15 cellular contexts compared by ENCODE assay signal in genomic region chr16:86823895-86824671, GRCh38.
DNase-seq lines count a peak whose midpoint lies in the region; ATAC-seq and TF ChIP-seq lines count a peak whose summit lies in the region.
"Had no signal": no experiment of that assay in that cellular context is flagged by ENCODE, and none has a peak within 500 bp of the region (broad histone marks: within the 10 kb centered on the region; RNA-seq: fewer than 3 reads in every experiment).

No MANE protein-coding gene starts in this region.

- no peak overlapping the region for H3K4me2 ChIP-seq in trophoblast cell (ENCODE audit: low read length)

- DNase-seq in EL = peak; percentile 60
- peak; percentile 73 for DNase-seq in Panc1 (ENCODE audit: low read depth, low spot score)
- peak; percentile 54 for DNase-seq in endodermal cell
- DNase-seq in osteocyte (ENCODE audit: extremely low spot score, unreplicated experiment) = no peak
- no peak for DNase-seq in trophoblast cell
- DNase-seq in NCI-H526 treated with DMSO at 0.1 percent for 48 hours (lab: John Stamatoyannopoulos, UW) = no peak
- no peak for DNase-seq in KG1 (lab: John Stamatoyannopoulos, UW)
- no peak for DNase-seq in NCI-H1048 (lab: John Stamatoyannopoulos, UW)
- DNase-seq: activated naive CD8-positive, alpha-beta T cell treated with anti-CD3 and anti-CD28 coated beads, Interleukin-2, amount 10 ng/mL, durations not matched to agents 7 days and 5 days; effector CD4-positive, alpha-beta T cell; hippocampal formation; Karpas-422; NCI-H226 had no signal

- H4K8ac ChIP-seq in trophoblast cell (ENCODE audit: low read depth, low read length) = no peak overlapping the region

- peaks cover 30% of the 10 kb centered on the region for H3K4me1 Mint-ChIP-seq in endodermal cell
- H3K4me1 Mint-ChIP-seq in osteocyte (ENCODE audit: unreplicated experiment) = peaks cover 32% of the 10 kb centered on the region
- H3K4me1 Mint-ChIP-seq: memory B cell had no signal

- intact Hi-C loops in Panc1 (cut with micrococcal nuclease; ENCODE audit: unreplicated experiment) = no loop called here

- H2BK12ac ChIP-seq in trophoblast cell (ENCODE audit: low read length) = no peak overlapping the region

- no peaks in the 10 kb centered on the region for H3K36me3 ChIP-seq in Panc1 (ENCODE audit: control insufficient read depth, insufficient read depth, low read length)
- H3K36me3 ChIP-seq in endodermal cell (ENCODE audit: control insufficient read depth, insufficient read depth, low read length) = no peaks in the 10 kb centered on the region
- no peaks in the 10 kb centered on the region for H3K36me3 ChIP-seq in trophoblast cell (ENCODE audit: control insufficient read depth in 1 of 2, insufficient read depth in 2 of 2, low read length in 2 of 2)

- H3K27ac Mint-ChIP-seq in endodermal cell (peak overlapping the region; percentile 44), osteocyte (ENCODE audit: unreplicated experiment) (peak overlapping the region; percentile 57)
- H3K27ac Mint-ChIP-seq: activated naive CD8-positive, alpha-beta T cell treated with anti-CD3 and anti-CD28 coated beads, Interleukin-2, amount 10 ng/mL, durations not matched to agents 7 days and 5 days; memory B cell had no signal

- no peak overlapping the region for H2AFZ ChIP-seq in trophoblast cell (ENCODE audit: insufficient read depth, low read length, poor library complexity)

- H3K79me2 ChIP-seq in trophoblast cell (ENCODE audit: control insufficient read depth, insufficient read depth, low read length, poor library complexity) = no peaks in the 10 kb centered on the region

- BruUV-seq in Panc1 (replicated peaks; lab: Mats Ljungman, UMichigan) = no TSS peak

- peak; percentile 87 for ATAC-seq in Panc1
- ATAC-seq: GM12878 had no signal

- CTCF ChIA-PET in Panc1 (lab: Charles Lee) = interaction anchor here (1.0 to 1.6 kb wide), 2 partner anchors 10 to 15 kb away, joined by 4 to 6 read pairs; no protein-coding TSS in a partner anchor

- peak overlapping the region; percentile 72 for H3K27ac ChIP-seq in Panc1 (ENCODE audit: low read length)
- H3K27ac ChIP-seq in endodermal cell (ENCODE audit: low read depth, low read length) = no peak overlapping the region
- no peak overlapping the region for H3K27ac ChIP-seq in trophoblast cell (ENCODE audit: low read depth, low read length)

- H4K12ac ChIP-seq in trophoblast cell (ENCODE audit: low read depth, low read length) = no peak overlapping the region

- no peak overlapping the region for H3K23ac ChIP-seq in trophoblast cell (ENCODE audit: low read length)

- peak overlapping the region in 1 of 2 experiments; percentile 47; a peak in 2 of 4 replicates for H3K4me3 ChIP-seq in Panc1 (ENCODE audit: low read depth in 2 of 2, low read length in 2 of 2)
- no peak overlapping the region for H3K4me3 ChIP-seq in endodermal cell (ENCODE audit: low read length)
- no peak overlapping the region for H3K4me3 ChIP-seq in trophoblast cell (ENCODE audit: low read depth, low read length)
- H3K4me3 ChIP-seq: GM12878 had no signal

- H3K27me3 Mint-ChIP-seq in endodermal cell (ENCODE audit: insufficient read depth) (peaks cover 50% of the 10 kb centered on the region), osteocyte (ENCODE audit: unreplicated experiment) (no peaks in the 10 kb centered on the region)

- in situ Hi-C loops in Panc1 (cut with HindIII; ENCODE audit: low pct_unique_long_range_greater_than_20kb, low sequenced_read_pairs) = no loop called here

- H2BK120ac ChIP-seq in trophoblast cell (ENCODE audit: insufficient read depth, low read length, poor library complexity) = no peak overlapping the region

- H2BK5ac ChIP-seq in trophoblast cell (ENCODE audit: low read depth, low read length, poor library complexity) = no peak overlapping the region

- no peak overlapping the region for H4K91ac ChIP-seq in trophoblast cell (ENCODE audit: low read depth, low read length)

- POLR2A ChIA-PET in Panc1 (lab: Charles Lee) = no interaction called here

- TF ChIP-seq CTCF in Panc1 (IDR thresholded peaks at IDR 0.05) (no peak), endodermal cell (conservative IDR thresholded peaks at IDR 0.05) (no peak), osteocyte (IDR thresholded peaks at IDR 0.05) (no peak)

- H3K4me1 ChIP-seq in Panc1 (ENCODE audit: control insufficient read depth, insufficient read depth, low read length) = peaks cover 30% of the 10 kb centered on the region
- H3K4me1 ChIP-seq in endodermal cell (ENCODE audit: control insufficient read depth, insufficient read depth, low read length) = no peaks in the 10 kb centered on the region
- peaks cover 0 to 2% of the 10 kb centered on the region in 2 experiments for H3K4me1 ChIP-seq in trophoblast cell (ENCODE audit: control insufficient read depth in 1 of 2, insufficient read depth in 2 of 2, low read length in 2 of 2)

- no peak overlapping the region for H3K18ac ChIP-seq in trophoblast cell (ENCODE audit: low read length)

- H2AK5ac ChIP-seq in trophoblast cell (ENCODE audit: low read length) = no peak overlapping the region

- H3K36me3 Mint-ChIP-seq in endodermal cell (ENCODE audit: low read depth) (no peaks in the 10 kb centered on the region), osteocyte (ENCODE audit: unreplicated experiment) (no peaks in the 10 kb centered on the region)
- H3K36me3 Mint-ChIP-seq: activated naive CD8-positive, alpha-beta T cell treated with anti-CD3 and anti-CD28 coated beads, Interleukin-2, amount 10 ng/mL, durations not matched to agents 7 days and 5 days; memory B cell had no signal

- H3K9ac ChIP-seq in endodermal cell (ENCODE audit: extremely low read depth, low read length, poor library complexity, severe bottlenecking) (no peak overlapping the region), trophoblast cell (ENCODE audit: low read length) (no peak overlapping the region)

- no peaks in the 10 kb centered on the region; the same call in 1 of the 2 replicates for H3K9me3 ChIP-seq in Panc1 (ENCODE audit: control insufficient read depth, insufficient read depth, low read depth, low read length)
- no peaks in the 10 kb centered on the region for H3K9me3 ChIP-seq in endodermal cell (ENCODE audit: control insufficient read depth, low read length)
- H3K9me3 ChIP-seq in trophoblast cell (ENCODE audit: insufficient read depth, low read depth, low read length) = peaks cover 2% of the 10 kb centered on the region

- no peak overlapping the region for H3K4me3 Mint-ChIP-seq in endodermal cell
- no peak overlapping the region for H3K4me3 Mint-ChIP-seq in osteocyte (ENCODE audit: unreplicated experiment)
- H3K4me3 Mint-ChIP-seq: activated naive CD8-positive, alpha-beta T cell treated with anti-CD3 and anti-CD28 coated beads, Interleukin-2, amount 10 ng/mL, durations not matched to agents 7 days and 5 days; memory B cell had no signal

- H3K9me3 Mint-ChIP-seq in endodermal cell (peaks cover 6% of the 10 kb centered on the region), osteocyte (ENCODE audit: unreplicated experiment) (no peaks in the 10 kb centered on the region)
- H3K9me3 Mint-ChIP-seq: activated naive CD8-positive, alpha-beta T cell treated with anti-CD3 and anti-CD28 coated beads, Interleukin-2, amount 10 ng/mL, durations not matched to agents 7 days and 5 days; memory B cell had no signal

- H3K4ac ChIP-seq in trophoblast cell (ENCODE audit: low read depth, low read length) = no peak overlapping the region

- no peaks in the 10 kb centered on the region for H3K79me1 ChIP-seq in trophoblast cell (ENCODE audit: low read length)

- no peaks in the 10 kb centered on the region for H3K27me3 ChIP-seq in Panc1 (ENCODE audit: control insufficient read depth, insufficient read depth, low read length)
- no peaks in the 10 kb centered on the region for H3K27me3 ChIP-seq in endodermal cell (ENCODE audit: control insufficient read depth, insufficient read depth, low read length, poor library complexity, severe bottlenecking)
- H3K27me3 ChIP-seq in trophoblast cell (ENCODE audit: insufficient read depth, low read length) = no peaks in the 10 kb centered on the region

- 92 to 94% methylated on average over 21 to 22 of the region's 22 CpGs for WGBS in endodermal cell (ENCODE audit: insufficient coverage in 1 of 2, insufficient read length in 1 of 2), 2 experiments
- WGBS in trophoblast cell (ENCODE audit: extremely low coverage, insufficient coverage, insufficient read length) = no CpG with 5 or more reads among the region's 22 CpGs

- no peak overlapping the region for H3K14ac ChIP-seq in trophoblast cell (ENCODE audit: low read length)

Comparison
In these comparisons a context has a peak if more than half of its experiments do, and no peak if none do; other contexts are left out.
1. DNase-seq: peak in EL (single experiment), Panc1 (single experiment) and endodermal cell (single experiment); none in osteocyte (single experiment), trophoblast cell (0 of 2), NCI-H526 treated with DMSO at 0.1 percent for 48 hours (single experiment), KG1 (single experiment) and NCI-H1048 (single experiment).